ENCODE assay signal across 8 cellular contexts in genomic region chr13:39942901-39943273, GRCh38.
A peak's percentile ranks its signal among the peaks of the same experiment; 100 is the strongest.
DNase-seq lines count a peak whose midpoint lies in the region; ATAC-seq and TF ChIP-seq lines count a peak whose summit lies in the region.

No MANE protein-coding gene starts in this region.

- peak; percentile 81 for DNase-seq in DMS53 (lab: John Stamatoyannopoulos, UW)
- DNase-seq in HPDE6-E6E7 (ENCODE audit: extremely low spot score): peak; percentile 31
- peak; percentile 60 to 86 (median 63) for DNase-seq in Peyer's patch
- DNase-seq in activated T-cell treated with anti-CD3 and anti-CD28 coated beads, Interleukin-2, amount 50 U/mL, for 48 hours: peak; percentile 77 to 81
- peak; percentile 84 for DNase-seq in fibroblast of pulmonary artery (ENCODE audit: low read depth)
- no peak for DNase-seq in omental fat pad (ENCODE audit: low spot score)
- peak; percentile 79 for DNase-seq in testis

- ATAC-seq in GM21390 (IDR thresholded peaks at IDR 0.05; ENCODE audit: unreplicated experiment) (peak; percentile 97), omental fat pad (ENCODE audit: low FRiP score) (peak; percentile 88)

- H3K4me1 ChIP-seq in Peyer's patch (no peaks in the 10 kb centered on the region), testis (no peaks in the 10 kb centered on the region)

- TF ChIP-seq CTCF in Peyer's patch (IDR thresholded peaks at IDR 0.05) (peak; percentile 60 to 93 (median 82)), fibroblast of pulmonary artery (IDR thresholded peaks at IDR 0.05; ENCODE audit: low read length, missing control alignments) (no peak), omental fat pad (IDR thresholded peaks at IDR 0.05) (no peak), testis (IDR thresholded peaks at IDR 0.05) (peak; percentile 31 to 68 (median 60))

- H3K9me3 ChIP-seq in Peyer's patch (no peaks in the 10 kb centered on the region), testis (no peaks in the 10 kb centered on the region)

- H3K36me3 ChIP-seq in Peyer's patch (no peaks in the 10 kb centered on the region), testis (ENCODE audit: low read depth, missing control alignments) (no peaks in the 10 kb centered on the region)

- intact Hi-C loops in testis (cut with DNase I; ENCODE audit: low total_unique reads): no loop called here

- no peak overlapping the region for H3K27ac ChIP-seq in Peyer's patch
- H3K27ac ChIP-seq in testis: no peak overlapping the region

- WGBS in testis, 2 donors: 36% methylated on average over 8 of the region's 8 CpGs

- H3K4me3 ChIP-seq in Peyer's patch: no peak overlapping the region
- H3K4me3 ChIP-seq in fibroblast of pulmonary artery (replicated peaks; ENCODE audit: low read depth, low read length): no peak overlapping the region
- no peak overlapping the region for H3K4me3 ChIP-seq in testis

- TF ChIP-seq POLR2A in Peyer's patch (IDR thresholded peaks at IDR 0.05) (no peak), testis (IDR thresholded peaks at IDR 0.05) (no peak)

- H3K27me3 ChIP-seq in Peyer's patch: no peaks in the 10 kb centered on the region
- no peaks in the 10 kb centered on the region for H3K27me3 ChIP-seq in testis

Comparison
In these comparisons a context has a peak if more than half of its experiments do, and no peak if none do; other contexts are left out.
1. CTCF ChIP-seq: peak in Peyer's patch (6 of 6) and testis (3 of 3); none in fibroblast of pulmonary artery (single experiment) and omental fat pad (0 of 3).